20 cellular contexts compared by ENCODE assay signal in the genomic region with DNA sequence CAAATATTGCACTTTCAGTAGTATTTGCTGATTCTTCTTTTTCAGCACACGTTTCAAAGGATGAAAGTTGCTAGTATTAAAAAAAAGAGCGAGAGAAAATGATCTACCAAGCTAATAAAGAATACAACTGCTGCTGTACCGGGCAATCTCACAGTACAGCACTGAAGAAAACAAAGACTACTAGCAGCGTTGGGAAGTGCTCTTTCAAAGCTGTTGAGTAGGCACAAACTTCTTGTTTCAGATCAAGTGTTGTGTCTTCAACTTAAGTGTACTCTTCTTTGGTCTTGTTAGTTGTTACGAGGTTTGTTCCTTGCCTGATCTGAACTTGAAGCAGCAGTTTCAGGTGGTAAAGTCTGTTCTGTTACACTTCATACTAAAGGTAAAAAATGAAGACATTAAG. TPM values are rescaled to one million over a fixed set of nuclear protein-coding genes. Genes with fewer than 3 reads are reported as not detected.
DNase-seq lines count a peak whose midpoint lies in the region; ATAC-seq lines count a peak whose summit lies in the region.
"Had no signal": no experiment of that assay in that cellular context is flagged by ENCODE, and none has a peak within 500 bp of the region (broad histone marks: within the 10 kb centered on the region; RNA-seq: fewer than 3 reads in every experiment).

No MANE protein-coding gene starts in this region.

- POLR2A ChIA-PET in activated CD4-positive, alpha-beta T cell treated with anti-CD3 and anti-CD28 coated beads for 36 hours (lab: Charles Lee), result no interaction called here
- POLR2A ChIA-PET in naive thymus-derived CD4-positive, alpha-beta T cell (lab: Charles Lee), result interaction anchor here (0.6 kb wide), 1 partner anchor 17 kb away, joined by 4 read pairs; no protein-coding TSS in a partner anchor

- H3K27ac Mint-ChIP-seq in activated CD4-positive, alpha-beta T cell treated with anti-CD3 and anti-CD28 coated beads for 36 hours, result peak overlapping the region; percentile 63
- peak overlapping the region in 1 of 3 donors; percentile 22 for H3K27ac Mint-ChIP-seq in CD4-positive, CD25-positive, alpha-beta regulatory T cell
- peak overlapping the region in 2 of 9 donors; percentile 7 to 27 for H3K27ac Mint-ChIP-seq in naive thymus-derived CD4-positive, alpha-beta T cell
- H3K27ac Mint-ChIP-seq: IgD-negative memory B cell had no signal

- CTCF ChIA-PET in activated CD4-positive, alpha-beta T cell treated with anti-CD3 and anti-CD28 coated beads for 36 hours (lab: Charles Lee), result no interaction called here
- CTCF ChIA-PET in naive thymus-derived CD4-positive, alpha-beta T cell (lab: Charles Lee), result no interaction called here

- H3K4me3 ChIP-seq in CD4-positive, CD25-positive, alpha-beta regulatory T cell (ENCODE audit: low read depth, low read length), result peak overlapping the region; percentile 61
- H3K4me3 ChIP-seq in SJCRH30, result no peak overlapping the region
- H3K4me3 ChIP-seq in naive thymus-derived CD4-positive, alpha-beta T cell (ENCODE audit: low read length), result no peak overlapping the region
- H3K4me3 ChIP-seq: HAP-1 had no signal

- intact Hi-C loops in activated CD4-positive, alpha-beta T cell treated with anti-CD3 and anti-CD28 coated beads for 36 hours (cut with DNase I, micrococcal nuclease), result loop anchor here in 1 of 2 experiments (10.0 kb wide), 1 partner anchor 345 kb away; no protein-coding TSS in a partner anchor
- intact Hi-C loops in naive thymus-derived CD4-positive, alpha-beta T cell (cut with micrococcal nuclease), result loop anchor here in 1 of 2 donors (10.0 kb wide), 1 partner anchor 405 kb away; no protein-coding TSS in a partner anchor

- H3K27me3 ChIP-seq in CD4-positive, CD25-positive, alpha-beta regulatory T cell (ENCODE audit: control insufficient read depth, insufficient read depth, low read length), result no peaks in the 10 kb centered on the region
- no peaks in the 10 kb centered on the region for H3K27me3 ChIP-seq in SJCRH30
- no peaks in the 10 kb centered on the region for H3K27me3 ChIP-seq in naive thymus-derived CD4-positive, alpha-beta T cell (ENCODE audit: control insufficient read depth in 2 of 2, insufficient read depth in 2 of 2, low read length in 2 of 2)

- H3K9me3 ChIP-seq in CD4-positive, CD25-positive, alpha-beta regulatory T cell (ENCODE audit: control insufficient read depth in 2 of 2, low read length in 2 of 2), result no peaks in the 10 kb centered on the region
- H3K9me3 ChIP-seq in SJCRH30 (replicated peaks), result no peaks in the 10 kb centered on the region
- no peaks in the 10 kb centered on the region for H3K9me3 ChIP-seq in naive thymus-derived CD4-positive, alpha-beta T cell (ENCODE audit: control insufficient read depth in 2 of 3, low read length in 3 of 3)
- H3K9me3 ChIP-seq: HAP-1 had no signal

- H3K4me3 Mint-ChIP-seq in activated CD4-positive, alpha-beta T cell treated with anti-CD3 and anti-CD28 coated beads for 36 hours, result no peak overlapping the region
- H3K4me3 Mint-ChIP-seq in CD4-positive, CD25-positive, alpha-beta regulatory T cell, result peak overlapping the region in 3 of 4 donors; percentile 66 to 98 (median 72)
- peak overlapping the region in 7 of 10 donors; percentile 60 to 98 (median 69) for H3K4me3 Mint-ChIP-seq in naive thymus-derived CD4-positive, alpha-beta T cell
- H3K4me3 Mint-ChIP-seq: IgD-negative memory B cell had no signal

- no peaks in the 10 kb centered on the region for H3K9me3 Mint-ChIP-seq in activated CD4-positive, alpha-beta T cell treated with anti-CD3 and anti-CD28 coated beads for 36 hours (ENCODE audit: low read depth)
- H3K9me3 Mint-ChIP-seq in CD4-positive, CD25-positive, alpha-beta regulatory T cell, result no peaks in the 10 kb centered on the region
- H3K9me3 Mint-ChIP-seq in naive thymus-derived CD4-positive, alpha-beta T cell, result no peaks in the 10 kb centered on the region
- H3K9me3 Mint-ChIP-seq: IgD-negative memory B cell had no signal

- no peak overlapping the region for H3K27ac ChIP-seq in CD4-positive, CD25-positive, alpha-beta regulatory T cell (ENCODE audit: insufficient read depth, low read length, poor library complexity, severe bottlenecking)
- H3K27ac ChIP-seq in SJCRH30, result peak overlapping the region; percentile 67
- H3K27ac ChIP-seq in naive thymus-derived CD4-positive, alpha-beta T cell (ENCODE audit: low read depth, low read length), result no peak overlapping the region
- H3K27ac ChIP-seq: 22Rv1 had no signal

- H3K36me3 ChIP-seq in CD4-positive, CD25-positive, alpha-beta regulatory T cell (ENCODE audit: control insufficient read depth, insufficient read depth, low read length), result peaks cover 52% of the 10 kb centered on the region
- peaks cover 54% of the 10 kb centered on the region for H3K36me3 ChIP-seq in SJCRH30
- peaks cover 7 to 26% (median 15%) of the 10 kb centered on the region in 3 experiments for H3K36me3 ChIP-seq in naive thymus-derived CD4-positive, alpha-beta T cell (ENCODE audit: control insufficient read depth in 2 of 3, insufficient read depth in 3 of 3, low read length in 3 of 3)

- H3K36me3 Mint-ChIP-seq in activated CD4-positive, alpha-beta T cell treated with anti-CD3 and anti-CD28 coated beads for 36 hours (ENCODE audit: low read depth), result peaks cover 63% of the 10 kb centered on the region
- peaks cover 38% of the 10 kb centered on the region for H3K36me3 Mint-ChIP-seq in CD4-positive, CD25-positive, alpha-beta regulatory T cell
- peaks cover 0 to 45% (median 19%) of the 10 kb centered on the region in 5 donors for H3K36me3 Mint-ChIP-seq in naive thymus-derived CD4-positive, alpha-beta T cell

- ATAC-seq in activated CD4-positive, alpha-beta T cell treated with anti-CD3 and anti-CD28 coated beads for 36 hours, result no peak
- no peak for ATAC-seq in CD4-positive, CD25-positive, alpha-beta regulatory T cell (ENCODE audit: low read depth in 2 of 2)
- no peak for ATAC-seq in naive thymus-derived CD4-positive, alpha-beta T cell
- ATAC-seq in esophagus mucosa, result no peak
- no peak for ATAC-seq in left lobe of liver

- H3K4me1 ChIP-seq in CD4-positive, CD25-positive, alpha-beta regulatory T cell (ENCODE audit: control insufficient read depth, insufficient read depth, low read length, poor library complexity, severe bottlenecking), result peaks cover 73% of the 10 kb centered on the region
- H3K4me1 ChIP-seq in SJCRH30, result peaks cover 47% of the 10 kb centered on the region
- H3K4me1 ChIP-seq in naive thymus-derived CD4-positive, alpha-beta T cell (ENCODE audit: control insufficient read depth in 2 of 2, insufficient read depth in 2 of 2, low read length in 2 of 2), result peaks cover 45 to 77% of the 10 kb centered on the region in 2 donors

- H3K4me1 Mint-ChIP-seq in activated CD4-positive, alpha-beta T cell treated with anti-CD3 and anti-CD28 coated beads for 36 hours, result peaks cover 91% of the 10 kb centered on the region
- peaks cover 75 to 96% (median 85%) of the 10 kb centered on the region in 4 donors for H3K4me1 Mint-ChIP-seq in CD4-positive, CD25-positive, alpha-beta regulatory T cell
- peaks cover 67 to 99% (median 95%) of the 10 kb centered on the region in 7 donors for H3K4me1 Mint-ChIP-seq in naive thymus-derived CD4-positive, alpha-beta T cell

- no peaks in the 10 kb centered on the region for H3K27me3 Mint-ChIP-seq in activated CD4-positive, alpha-beta T cell treated with anti-CD3 and anti-CD28 coated beads for 36 hours
- no peaks in the 10 kb centered on the region for H3K27me3 Mint-ChIP-seq in CD4-positive, CD25-positive, alpha-beta regulatory T cell
- H3K27me3 Mint-ChIP-seq in naive thymus-derived CD4-positive, alpha-beta T cell, result no peaks in the 10 kb centered on the region
- H3K27me3 Mint-ChIP-seq: IgD-negative memory B cell had no signal

- DNase-seq in activated CD4-positive, alpha-beta T cell treated with anti-CD3 and anti-CD28 coated beads for 36 hours, result no peak
- no peak for DNase-seq in activated CD4-positive, alpha-beta T cell treated with anti-CD3 and anti-CD28 coated beads, Interleukin-2, amount 50 U/mL, for 48 hours
- no peak for DNase-seq in CD4-positive, CD25-positive, alpha-beta regulatory T cell
- DNase-seq in SJCRH30, result no peak
- no peak for DNase-seq in naive thymus-derived CD4-positive, alpha-beta T cell
- DNase-seq in A172 (ENCODE audit: low spot score), result no peak
- DNase-seq in left lobe of liver (ENCODE audit: low spot score), result no peak
- DNase-seq: GDM1, NCI-H1417 treated with DMSO at 0.1 percent for 48 hours, NCI-H1930, NCI-H2171, NCI-H446 treated with DMSO at 0.1 percent for 48 hours, RPMI8226, SIG-M5 had no signal

RNA-seq across cellular contexts. Expression of a gene that starts 7.9 kb away (rescaled TPM):
- total RNA-seq in activated CD4-positive, alpha-beta T cell treated with anti-CD3 and anti-CD28 coated beads for 36 hours, result 100 to 1,000 TPM; 458 to 553 TPM
- total RNA-seq in CD4-positive, CD25-positive, alpha-beta regulatory T cell, result 641 TPM
- 100 to 1,000 TPM; 363 to 395 (median 367) TPM for polyA plus RNA-seq in CD4-positive, CD25-positive, alpha-beta regulatory T cell
- total RNA-seq in SJCRH30 (2014; rRNA removed; shearing (Covaris generic)), result 674 and 704 TPM in 2 replicates
- total RNA-seq in naive thymus-derived CD4-positive, alpha-beta T cell, result 100 to 1,000 TPM; 378 to 638 (median 561) TPM
- polyA plus RNA-seq in naive thymus-derived CD4-positive, alpha-beta T cell, result 100 to 1,000 TPM; 354 to 409 TPM
- total RNA-seq in A172 (2014; rRNA removed; shearing (Covaris generic)), result 402 and 657 TPM in 2 replicates
- total RNA-seq in esophagus mucosa (414 TPM), left lobe of liver (218 TPM)

RNA-seq across cellular contexts. Expression of a gene that starts 30.6 kb away (rescaled TPM):
- 10 to 100 TPM; 56.9 to 67.2 TPM for total RNA-seq in activated CD4-positive, alpha-beta T cell treated with anti-CD3 and anti-CD28 coated beads for 36 hours
- 51.3 TPM for total RNA-seq in CD4-positive, CD25-positive, alpha-beta regulatory T cell
- polyA plus RNA-seq in CD4-positive, CD25-positive, alpha-beta regulatory T cell, result 10 to 100 TPM; 28.0 to 39.3 (median 34.6) TPM
- 74.1 and 80.9 TPM in 2 replicates for total RNA-seq in SJCRH30 (2014; rRNA removed; shearing (Covaris generic))
- 10 to 100 TPM; 43.4 to 69.4 (median 61.2) TPM for total RNA-seq in naive thymus-derived CD4-positive, alpha-beta T cell
- polyA plus RNA-seq in naive thymus-derived CD4-positive, alpha-beta T cell, result 10 to 100 TPM; 32.7 to 50.7 TPM
- total RNA-seq in A172 (2014; rRNA removed; shearing (Covaris generic)), result 45.6 and 53.9 TPM in 2 replicates
- total RNA-seq in esophagus mucosa (30.9 TPM), left lobe of liver (24.3 TPM)

RNA-seq across cellular contexts. Expression of a gene that starts 33.3 kb away (rescaled TPM):
- total RNA-seq in activated CD4-positive, alpha-beta T cell treated with anti-CD3 and anti-CD28 coated beads for 36 hours, result 10 to 100 TPM; 53.0 to 55.0 TPM
- 33.6 TPM for total RNA-seq in CD4-positive, CD25-positive, alpha-beta regulatory T cell
- 10 to 100 TPM; 25.4 to 35.8 (median 27.6) TPM for polyA plus RNA-seq in CD4-positive, CD25-positive, alpha-beta regulatory T cell
- total RNA-seq in SJCRH30 (2014; rRNA removed; shearing (Covaris generic)), result 69.4 and 74.9 TPM in 2 replicates
- 10 to 100 TPM; 22.3 to 56.0 (median 25.0) TPM for total RNA-seq in naive thymus-derived CD4-positive, alpha-beta T cell
- 10 to 100 TPM; 15.7 to 23.4 TPM for polyA plus RNA-seq in naive thymus-derived CD4-positive, alpha-beta T cell
- total RNA-seq in A172 (2014; rRNA removed; shearing (Covaris generic)), result 143 and 160 TPM in 2 replicates
- total RNA-seq in esophagus mucosa (22.4 TPM), left lobe of liver (8.3 TPM)

RNA-seq across cellular contexts. Expression of a gene that starts 54.5 kb away (rescaled TPM):
- total RNA-seq in activated CD4-positive, alpha-beta T cell treated with anti-CD3 and anti-CD28 coated beads for 36 hours, result under 1 TPM in 1 of 2 experiments, not detected in 1; 0.23 TPM
- total RNA-seq in CD4-positive, CD25-positive, alpha-beta regulatory T cell, result 0.69 TPM
- polyA plus RNA-seq in CD4-positive, CD25-positive, alpha-beta regulatory T cell, result not detected
- not detected in 2 replicates for total RNA-seq in SJCRH30 (2014; rRNA removed; shearing (Covaris generic))
- not detected for total RNA-seq in naive thymus-derived CD4-positive, alpha-beta T cell
- polyA plus RNA-seq in naive thymus-derived CD4-positive, alpha-beta T cell, result not detected
- 0.60 TPM in 1 of 2 replicates, not detected in the other for total RNA-seq in A172 (2014; rRNA removed; shearing (Covaris generic))
- total RNA-seq in esophagus mucosa, result not detected
- not detected for total RNA-seq in left lobe of liver
- total RNA-seq: HT1080 had no signal
- polyA plus RNA-seq: BJ had no signal
